Comparison of ENCODE assay signal across 8 cellular contexts in genomic region chr12:46383654-46384450, GRCh38. TPM values are rescaled to one million over a fixed set of nuclear protein-coding genes. Genes with fewer than 3 reads are reported as not detected.
DNase-seq lines count a peak whose midpoint lies in the region; ATAC-seq and TF ChIP-seq lines count a peak whose summit lies in the region.

No MANE protein-coding gene starts in this region.

- intact Hi-C loops in gastrocnemius medialis (cut with DNase I; ENCODE audit: low total_unique reads) = loop anchor here (1.0 to 5.0 kb wide), 5 partner anchors 12 to 657 kb away; partner anchors contain the start of genes ARID2 and SLC38A2

- peak overlapping the region; percentile 88 for H3K9ac ChIP-seq in ES-I3 (ENCODE audit: low read depth, low read length)

- peaks cover 5% of the 10 kb centered on the region; the same call in 1 of the 2 replicates for H3K9me3 ChIP-seq in ES-I3 (ENCODE audit: control insufficient read depth, insufficient read depth, low read length)
- H3K9me3 ChIP-seq in iPS DF 6.9 (ENCODE audit: control insufficient read depth, insufficient read depth, low read length) = no peaks in the 10 kb centered on the region
- H3K9me3 ChIP-seq in gastrocnemius medialis = no peaks in the 10 kb centered on the region

- H3K4me3 ChIP-seq in astrocyte of the cerebellum (ENCODE audit: low read depth, low read length) (peak overlapping the region; percentile 61), iPS DF 6.9 (ENCODE audit: low read length) (peak overlapping the region; percentile 59), gastrocnemius medialis (peak overlapping the region; percentile 66 to 79 (median 74))

- no CpG with 5 or more reads among the region's 47 CpGs for WGBS in iPS DF 6.9 (ENCODE audit: insufficient coverage, insufficient read length)

- peak; percentile 73 to 92 for TF ChIP-seq POLR2A in gastrocnemius medialis (IDR thresholded peaks at IDR 0.05)

- in situ Hi-C loops in astrocyte of the cerebellum (cut with HindIII; ENCODE audit: low sequenced_read_pairs) = no loop called here
- in situ Hi-C loops in gastrocnemius medialis (cut with MboI; ENCODE audit: low sequenced_read_pairs in 4 of 4) = loop anchor here in 2 of 4 donors (10.0 to 25.0 kb wide), 2 partner anchors 171 to 178 kb away; no protein-coding TSS in a partner anchor

- H3K36me3 ChIP-seq in ES-I3 (ENCODE audit: insufficient read depth, low read length) (no peaks in the 10 kb centered on the region), iPS DF 6.9 (ENCODE audit: control insufficient read depth, insufficient read depth, low read length) (no peaks in the 10 kb centered on the region), gastrocnemius medialis (no peaks in the 10 kb centered on the region)

- peak; percentile 32 for ATAC-seq in GM21737 (IDR thresholded peaks at IDR 0.05; ENCODE audit: unreplicated experiment)
- ATAC-seq in gastrocnemius medialis = peak; percentile 69 to 71

- DNase-seq in Kasumi-1 (lab: John Stamatoyannopoulos, UW) = peak; percentile 65 to 67
- DNase-seq in T-helper 22 cell (ENCODE audit: low read depth) = peak; percentile 71
- DNase-seq in astrocyte of the cerebellum (ENCODE audit: low read depth) = peak; percentile 85
- DNase-seq in iPS DF 6.9 (ENCODE audit: low read depth, low spot score) = no peak
- DNase-seq in gastrocnemius medialis = peak; percentile 89 to 95
- DNase-seq in COLO829 (ENCODE audit: low spot score) = no peak

- no peak for TF ChIP-seq CTCF in astrocyte of the cerebellum (IDR thresholded peaks at IDR 0.05; ENCODE audit: low read depth, low read length, missing control alignments)
- peak in 4 of 5 experiments; percentile 11 to 35 (median 12) for TF ChIP-seq CTCF in gastrocnemius medialis (IDR thresholded peaks at IDR 0.05 in 4 of 5, conservative IDR thresholded peaks at IDR 0.05 in 1 of 5)

- no peaks in the 10 kb centered on the region for H3K27me3 ChIP-seq in iPS DF 6.9 (ENCODE audit: control insufficient read depth, insufficient read depth, low read length)
- no peaks in the 10 kb centered on the region for H3K27me3 ChIP-seq in gastrocnemius medialis

- peaks cover 38% of the 10 kb centered on the region for H3K4me1 ChIP-seq in ES-I3 (ENCODE audit: insufficient read depth, low read length)
- H3K4me1 ChIP-seq in iPS DF 6.9 (ENCODE audit: control insufficient read depth, insufficient read depth, low read length) = peaks cover 3% of the 10 kb centered on the region
- H3K4me1 ChIP-seq in gastrocnemius medialis = peaks cover 40 to 49% of the 10 kb centered on the region in 2 donors

- H3K27ac ChIP-seq in iPS DF 6.9 (ENCODE audit: low read length) (no peak overlapping the region), gastrocnemius medialis (peak overlapping the region; percentile 92 to 98 (median 96))

RNA-seq across cellular contexts. Expression of gene SLC38A2, which starts 11.3 kb away (rescaled TPM):
- 100 to 1,000 TPM; 260 to 853 (median 400) TPM for total RNA-seq in gastrocnemius medialis

Comparison
In these comparisons a context has a peak if more than half of its experiments do, and no peak if none do; other contexts are left out.
1. DNase-seq: peak in Kasumi-1 (2 of 2), T-helper 22 cell (single experiment), astrocyte of the cerebellum (single experiment) and gastrocnemius medialis (2 of 2); none in iPS DF 6.9 (single experiment) and COLO829 (single experiment).
2. Peak in every context shown above with its lines, with median percentiles within 50 percentile points of each other: H3K4me3 ChIP-seq.